1 cellular context compared by ENCODE assay signal in the genomic region with DNA sequence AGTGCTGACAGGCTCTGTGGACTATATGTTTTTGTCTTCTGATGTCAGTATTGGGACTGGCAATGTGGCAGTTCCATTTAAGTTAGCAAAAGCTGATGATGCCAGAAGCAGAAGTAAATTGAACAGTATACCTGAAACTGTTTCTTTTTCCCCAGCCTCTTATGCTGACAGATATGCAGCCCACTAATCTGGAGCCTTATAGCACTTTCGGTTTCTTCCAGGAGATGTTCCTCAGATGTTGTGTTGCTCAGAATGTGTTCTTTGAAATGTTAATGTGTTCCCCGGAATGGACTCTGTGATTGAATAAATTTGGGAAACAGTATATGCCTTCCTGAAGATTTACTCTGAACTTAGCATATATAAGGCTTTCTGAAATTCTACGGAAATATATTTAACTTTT.
TF ChIP-seq lines count a peak whose summit lies in the region.

No MANE protein-coding gene starts in this region.

TF ChIP-seq in IMR-90, 13 proteins besides CTCF, POLR2A, EP300 and RAD21:
- TF ChIP-seq SMC3 (IDR thresholded peaks at IDR 0.05; ENCODE audit: low read depth, low read length) (no peak), MAZ (IDR thresholded peaks at IDR 0.05; ENCODE audit: borderline replicate concordance, low read depth, low read length) (no peak), BHLHE40 (IDR thresholded peaks at IDR 0.05; ENCODE audit: low read depth, low read length) (no peak)
- TF ChIP-seq, protein P1, sequence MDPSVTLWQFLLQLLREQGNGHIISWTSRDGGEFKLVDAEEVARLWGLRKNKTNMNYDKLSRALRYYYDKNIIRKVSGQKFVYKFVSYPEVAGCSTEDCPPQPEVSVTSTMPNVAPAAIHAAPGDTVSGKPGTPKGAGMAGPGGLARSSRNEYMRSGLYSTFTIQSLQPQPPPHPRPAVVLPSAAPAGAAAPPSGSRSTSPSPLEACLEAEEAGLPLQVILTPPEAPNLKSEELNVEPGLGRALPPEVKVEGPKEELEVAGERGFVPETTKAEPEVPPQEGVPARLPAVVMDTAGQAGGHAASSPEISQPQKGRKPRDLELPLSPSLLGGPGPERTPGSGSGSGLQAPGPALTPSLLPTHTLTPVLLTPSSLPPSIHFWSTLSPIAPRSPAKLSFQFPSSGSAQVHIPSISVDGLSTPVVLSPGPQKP (IDR thresholded peaks at IDR 0.05; ENCODE audit: borderline replicate concordance, low read depth, low read length): no peak
